Comparison of ENCODE assay signal across 8 cellular contexts in the genomic region with DNA sequence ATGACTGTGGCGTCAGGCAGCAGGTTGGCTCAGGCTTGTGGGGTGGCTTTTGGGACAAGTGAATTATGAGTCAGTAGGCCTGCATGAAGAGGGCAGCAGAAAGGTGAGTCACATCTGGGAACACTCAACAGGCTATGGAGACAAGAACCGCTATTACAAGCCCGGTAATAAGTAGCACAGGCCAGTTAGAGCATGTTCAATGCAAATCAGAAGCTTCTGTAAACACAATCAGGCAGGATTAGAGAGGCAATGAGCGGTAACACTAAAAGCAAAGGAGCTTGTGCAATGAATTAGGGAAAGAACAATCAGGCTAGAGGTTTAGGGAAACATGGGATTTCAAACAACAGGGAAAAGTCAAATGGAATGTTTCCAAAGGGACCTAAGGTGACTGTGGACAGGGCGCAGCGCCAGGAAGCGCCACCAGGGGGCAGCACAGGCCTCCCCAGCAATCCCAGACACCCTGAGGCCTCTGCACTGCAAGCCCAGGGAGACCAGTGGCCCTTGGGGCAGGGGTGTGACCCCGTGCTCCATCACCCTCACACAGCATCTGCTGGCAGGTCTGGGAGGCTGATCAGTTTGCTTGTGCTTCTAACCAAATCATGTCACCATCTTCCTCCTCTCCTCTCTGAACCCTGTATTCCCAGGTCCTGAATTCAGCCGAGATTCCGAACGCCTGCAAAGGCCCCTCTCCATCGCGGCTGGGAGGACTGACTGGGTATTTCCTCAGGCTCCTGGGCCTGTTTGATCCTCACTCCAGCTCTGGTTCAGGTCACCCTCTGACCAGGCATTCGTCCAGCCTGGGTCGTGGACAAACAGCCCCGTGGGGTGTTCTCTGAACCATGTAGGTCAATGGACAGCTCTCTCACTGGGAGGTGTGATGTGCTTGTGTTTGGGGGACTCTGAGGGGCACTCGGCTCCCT. TPM values are rescaled to one million over a fixed set of nuclear protein-coding genes. Genes with fewer than 3 reads are reported as not detected.
DNase-seq lines count a peak whose midpoint lies in the region; ATAC-seq and TF ChIP-seq lines count a peak whose summit lies in the region.

No MANE protein-coding gene starts in this region.

- no peaks in the 10 kb centered on the region for H3K27me3 ChIP-seq in SJSA1 (replicated peaks)
- no peaks in the 10 kb centered on the region for H3K27me3 ChIP-seq in prostate gland (replicated peaks; ENCODE audit: insufficient read depth)
- H3K27me3 ChIP-seq in vagina: no peaks in the 10 kb centered on the region

- no peaks in the 10 kb centered on the region for H3K36me3 ChIP-seq in SJSA1
- H3K36me3 ChIP-seq in prostate gland: no peaks in the 10 kb centered on the region
- no peaks in the 10 kb centered on the region for H3K36me3 ChIP-seq in vagina

- H3K4me3 ChIP-seq in LNCaP clone FGC (ENCODE audit: low read depth, low read length) (no peak overlapping the region), SJSA1 (no peak overlapping the region), prostate gland (no peak overlapping the region), vagina (no peak overlapping the region)

- H3K27ac Mint-ChIP-seq in activated naive CD4-positive, alpha-beta T cell treated with anti-CD3 and anti-CD28 coated beads, Interleukin-2, amount 50 U/mL, for 72 hours: peak overlapping the region in 1 of 2 donors; percentile 16

- TF ChIP-seq POLR2A in prostate gland (IDR thresholded peaks at IDR 0.05) (no peak), vagina (IDR thresholded peaks at IDR 0.05) (no peak)

- no peaks in the 10 kb centered on the region for H3K9me3 Mint-ChIP-seq in activated naive CD4-positive, alpha-beta T cell treated with anti-CD3 and anti-CD28 coated beads, Interleukin-2, amount 50 U/mL, for 72 hours

- H3K27ac ChIP-seq in SJSA1 (no peak overlapping the region), prostate gland (no peak overlapping the region), vagina (peak overlapping the region; percentile 25)

- H3K9me3 ChIP-seq in SJSA1 (replicated peaks): no peaks in the 10 kb centered on the region
- H3K9me3 ChIP-seq in prostate gland: no peaks in the 10 kb centered on the region
- no peaks in the 10 kb centered on the region for H3K9me3 ChIP-seq in vagina

- DNase-seq in DMS153 treated with DMSO at 0.1 percent for 48 hours (lab: John Stamatoyannopoulos, UW; ENCODE audit: unreplicated experiment) (peak; percentile 91), LNCaP clone FGC (ENCODE audit: low read depth) (no peak), SJSA1 (ENCODE audit: low read depth in 1 of 2, low spot score in 2 of 2) (peak; percentile 66 to 77), Right ventricle myocardium inferior (ENCODE audit: missing footprints) (peak; percentile 89), prostate gland (ENCODE audit: low spot score) (peak; percentile 67), vagina (ENCODE audit: extremely low spot score in 2 of 2) (no peak)
- DNase-seq in activated naive CD4-positive, alpha-beta T cell treated with anti-CD3 and anti-CD28 coated beads, Interleukin-2, amount 50 U/mL, for 72 hours (ENCODE audit: low spot score in 2 of 2): peak; percentile 68 to 72

- H3K36me3 Mint-ChIP-seq in activated naive CD4-positive, alpha-beta T cell treated with anti-CD3 and anti-CD28 coated beads, Interleukin-2, amount 50 U/mL, for 72 hours: no peaks in the 10 kb centered on the region

- 48% methylated on average over 17 of the region's 17 CpGs for WGBS in prostate gland

- intact Hi-C loops in Right ventricle myocardium inferior (cut with DNase I): loop anchor here (2.0 to 5.0 kb wide), 3 partner anchors 34 to 149 kb away; no protein-coding TSS in a partner anchor
- intact Hi-C loops in prostate gland (cut with DNase I): loop anchor here (10.0 kb wide), 1 partner anchor 276 kb away; no protein-coding TSS in a partner anchor
- intact Hi-C loops in vagina (cut with DNase I): no loop called here

- TF ChIP-seq CTCF in LNCaP clone FGC (IDR thresholded peaks at IDR 0.05; ENCODE audit: control insufficient read depth, extremely low read depth, insufficient read depth) (peak; percentile 86), prostate gland (IDR thresholded peaks at IDR 0.05) (peak; percentile 73 to 87 (median 85)), vagina (IDR thresholded peaks at IDR 0.05) (peak; percentile 47 to 82 (median 58))

- H3K4me1 ChIP-seq in SJSA1 (replicated peaks): peaks cover 15% of the 10 kb centered on the region
- H3K4me1 ChIP-seq in prostate gland (replicated peaks): no peaks in the 10 kb centered on the region
- peaks cover 33% of the 10 kb centered on the region for H3K4me1 ChIP-seq in vagina

- ATAC-seq in GM21529 (IDR thresholded peaks at IDR 0.05; ENCODE audit: unreplicated experiment) (peak; percentile 64), Right ventricle myocardium inferior (peak; percentile 56)
- peak; percentile 65 to 79 for ATAC-seq in activated naive CD4-positive, alpha-beta T cell treated with anti-CD3 and anti-CD28 coated beads, Interleukin-2, amount 50 U/mL, for 72 hours

RNA-seq across cellular contexts. Expression of gene C11orf58, which starts 50.0 kb away (rescaled TPM):
- total RNA-seq in SJSA1 (2014; rRNA removed; shearing (Covaris generic)): 371 and 395 TPM in 2 replicates
- total RNA-seq in activated naive CD4-positive, alpha-beta T cell treated with anti-CD3 and anti-CD28 coated beads, Interleukin-2, amount 50 U/mL, for 72 hours: 100 to 1,000 TPM; 125 to 139 TPM
- 102 TPM for total RNA-seq in Right ventricle myocardium inferior
- total RNA-seq in prostate gland: 100 to 1,000 TPM; 128 to 171 TPM
- 188 TPM for total RNA-seq in vagina

Comparison
In these comparisons a context has a peak if more than half of its experiments do, and no peak if none do; other contexts are left out.
1. DNase-seq: peak in DMS153 treated with DMSO at 0.1 percent for 48 hours (single experiment), SJSA1 (2 of 2), activated naive CD4-positive, alpha-beta T cell treated with anti-CD3 and anti-CD28 coated beads, Interleukin-2, amount 50 U/mL, for 72 hours (2 of 2), Right ventricle myocardium inferior (single experiment) and prostate gland (single experiment); none in LNCaP clone FGC (single experiment) and vagina (0 of 2).
2. Peak in every context shown above with its lines, with median percentiles within 50 percentile points of each other: ATAC-seq and CTCF ChIP-seq.